9 cellular contexts compared by ENCODE assay signal in the genomic region with DNA sequence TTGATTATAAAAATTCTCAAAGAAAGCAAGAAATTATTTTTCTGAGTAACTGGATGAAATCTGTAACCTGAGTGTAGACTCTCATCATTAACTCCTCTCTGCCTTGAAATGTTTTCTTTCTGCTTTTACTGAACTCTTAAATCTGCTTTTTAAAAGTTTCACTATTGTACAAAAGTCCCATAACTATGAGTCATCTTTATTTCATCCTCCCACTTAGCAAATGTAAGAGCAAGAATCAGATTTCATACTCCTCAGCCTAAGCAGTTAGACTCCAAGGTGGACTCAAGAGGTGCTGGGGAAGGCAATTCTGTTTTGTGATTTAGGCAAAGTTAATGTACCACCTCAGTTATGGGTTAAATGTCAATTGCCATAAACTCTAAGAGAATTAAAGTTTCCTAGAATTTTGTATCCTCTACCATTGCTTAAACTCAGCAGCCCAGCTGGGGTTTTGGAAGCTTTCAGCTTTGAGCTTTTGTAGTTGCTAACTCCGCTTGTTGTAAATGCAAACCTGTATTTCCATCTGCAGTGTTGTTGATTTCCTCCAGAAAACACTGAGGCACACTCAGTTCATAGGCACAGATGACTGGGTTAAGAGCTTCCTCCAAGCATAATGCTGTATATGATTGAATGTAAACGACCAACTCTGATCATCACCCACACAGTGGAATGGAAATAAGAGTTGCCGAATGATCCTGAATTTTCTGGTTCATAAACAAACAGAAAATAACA.
DNase-seq lines count a peak whose midpoint lies in the region; ATAC-seq, FAIRE-seq and TF ChIP-seq lines count a peak whose summit lies in the region.
"Had no signal": no experiment of that assay in that cellular context is flagged by ENCODE, and none has a peak within 500 bp of the region (broad histone marks: within the 10 kb centered on the region; RNA-seq: fewer than 3 reads in every experiment).

No MANE protein-coding gene starts in this region.

- H3K18ac ChIP-seq in H1 (ENCODE audit: extremely low read depth, low read length), result no peak overlapping the region

- CTCF ChIA-PET in H1 (lab: Charles Lee; ENCODE audit: partially characterized antibody), result no interaction called here

- no peak overlapping the region for H3K56ac ChIP-seq in H1 (replicated peaks; ENCODE audit: insufficient read length, low read depth, low read length)

- WGBS in H1 (ENCODE audit: extremely low coverage in 1 of 2, insufficient coverage in 1 of 2, insufficient read length in 1 of 2, insufficient replicate concordance in 2 of 2, low coverage in 1 of 2, low lambda C conversion rate in 2 of 2, missing lambda C conversion rate in 1 of 2), 2 experiments, result 85% methylated on average over 3 of the region's 3 CpGs; no CpG with 5 or more reads in 1 of the 2 experiments
- 77 to 83% methylated on average over 3 of the region's 3 CpGs for WGBS in thyroid gland, 2 donors

- DNase-seq in ACHN, result peak; percentile 21
- DNase-seq in H1 (ENCODE audit: low read depth in 1 of 2, low spot score in 2 of 2), result no peak
- no peak for DNase-seq in NCI-H1048 (lab: John Stamatoyannopoulos, UW)
- no peak for DNase-seq in NCI-H2081 (lab: John Stamatoyannopoulos, UW)
- DNase-seq in thyroid gland, result no peak
- no peak for DNase-seq in midbrain (lab: John Stamatoyannopoulos, UW)
- DNase-seq: immature natural killer cell had no signal

- FAIRE-seq in H1 (lab: Jason Lieb, UNC), result no peak

- H2BK15ac ChIP-seq in H1 (ENCODE audit: low read length), result no peak overlapping the region

- no peak overlapping the region for H2BK5ac ChIP-seq in H1 (ENCODE audit: low read depth, low read length)

- H4K20me1 ChIP-seq in H1 (replicated peaks in 1 of 2; ENCODE audit: control insufficient read depth in 1 of 2, insufficient read depth in 2 of 2, low read length in 2 of 2), result no peaks in the 10 kb centered on the region

- H3K27ac ChIP-seq in H1 (ENCODE audit: low read depth, low read length), result no peak overlapping the region
- H3K27ac ChIP-seq in thyroid gland, result no peak overlapping the region

- H4K91ac ChIP-seq in H1 (replicated peaks; ENCODE audit: insufficient read length, low read length), result no peak overlapping the region

- H3K14ac ChIP-seq in H1 (ENCODE audit: insufficient read length), result no peak overlapping the region

- H3K23ac ChIP-seq in H1 (ENCODE audit: insufficient read length), result no peak overlapping the region

- no peaks in the 10 kb centered on the region for H3K4me1 ChIP-seq in H1 (replicated peaks in 1 of 4; ENCODE audit: control insufficient read depth in 3 of 4, insufficient read depth in 4 of 4, low read length in 3 of 4)
- H3K4me1 ChIP-seq in thyroid gland, result no peaks in the 10 kb centered on the region

- H2AK5ac ChIP-seq in H1 (ENCODE audit: low read depth, low read length), result no peak overlapping the region

- H3K4ac ChIP-seq in H1 (replicated peaks; ENCODE audit: insufficient read length, low read depth, low read length), result no peak overlapping the region

- H2AFZ ChIP-seq in H1 (ENCODE audit: low read length), result 0 out of 2 replicates have a peak overlapping the region, but pooled peaks have one; percentile 41

- no peak for TF ChIP-seq POLR2A in H1 (IDR thresholded peaks at IDR 0.05; ENCODE audit: control extremely low read depth in 1 of 2, low read depth in 2 of 2, low read length in 2 of 2)
- TF ChIP-seq POLR2A in thyroid gland (IDR thresholded peaks at IDR 0.05), result no peak

- H2BK120ac ChIP-seq in H1 (replicated peaks; ENCODE audit: low read depth, low read length), result no peak overlapping the region

- H2BK20ac ChIP-seq in H1 (ENCODE audit: low read length), result no peak overlapping the region

- intact Hi-C loops in thyroid gland (cut with DNase I), result no loop called here

- TF ChIP-seq EP300 in H1 (IDR thresholded peaks at IDR 0.05; ENCODE audit: borderline replicate concordance in 1 of 2, low read depth in 2 of 2, low read length in 2 of 2), result no peak

- POLR2A ChIA-PET in H1 (lab: Charles Lee; ENCODE audit: partially characterized antibody), result no interaction called here

- H4K5ac ChIP-seq in H1 (ENCODE audit: insufficient read length, low read depth, low read length), result no peak overlapping the region

- H3K9ac ChIP-seq in H1 (replicated peaks in 1 of 4; ENCODE audit: extremely low read depth in 1 of 4, low read depth in 3 of 4, low read length in 3 of 4), result no peak overlapping the region

- no peaks in the 10 kb centered on the region for H3K9me3 ChIP-seq in H1 (ENCODE audit: insufficient read depth in 2 of 2, low read depth in 1 of 2, low read length in 1 of 2)
- H3K9me3 ChIP-seq in thyroid gland, result no peaks in the 10 kb centered on the region

- H3K4me2 ChIP-seq in H1 (ENCODE audit: insufficient read depth in 1 of 2, low read depth in 2 of 2, low read length in 2 of 2), result no peak overlapping the region

- H3K36me3 ChIP-seq in H1 (ENCODE audit: control insufficient read depth in 2 of 4, insufficient read depth in 4 of 4, low read length in 3 of 4), result no peaks in the 10 kb centered on the region
- H3K36me3 ChIP-seq in thyroid gland, result no peaks in the 10 kb centered on the region

- no peaks in the 10 kb centered on the region for H3K79me2 ChIP-seq in H1 (ENCODE audit: control insufficient read depth in 1 of 2, insufficient read depth in 2 of 2, low read length in 2 of 2)

- H2BK12ac ChIP-seq in H1 (ENCODE audit: low read depth, low read length), result no peak overlapping the region

- H3K27me3 ChIP-seq in H1 (replicated peaks in 1 of 4; ENCODE audit: control insufficient read depth in 3 of 4, extremely low read depth in 1 of 4, insufficient read depth in 3 of 4, low read length in 3 of 4) (no peaks in the 10 kb centered on the region), thyroid gland (no peaks in the 10 kb centered on the region)

- ATAC-seq in GM18870 (IDR thresholded peaks at IDR 0.05; ENCODE audit: unreplicated experiment) (peak; percentile 76), HG03135 (IDR thresholded peaks at IDR 0.05; ENCODE audit: unreplicated experiment) (peak; percentile 73)

- H4K8ac ChIP-seq in H1 (ENCODE audit: extremely low read depth, insufficient read depth, low read length), result no peak overlapping the region

- H3K79me1 ChIP-seq in H1 (ENCODE audit: low read depth, low read length), result no peaks in the 10 kb centered on the region

- H3K4me3 ChIP-seq in H1 (ENCODE audit: extremely low read depth in 1 of 4, insufficient read depth in 2 of 4, low read depth in 3 of 4, low read length in 4 of 4), result no peak overlapping the region
- H3K4me3 ChIP-seq in thyroid gland (replicated peaks in 1 of 3), result no peak overlapping the region

- in situ Hi-C loops in ACHN (cut with HindIII; ENCODE audit: low pct_ligation_motif_present, low pct_unique_long_range_greater_than_20kb, low sequenced_read_pairs), result no loop called here

- H3K23me2 ChIP-seq in H1 (ENCODE audit: low read depth, low read length), result no peaks in the 10 kb centered on the region

- TF ChIP-seq CTCF in H1 (IDR thresholded peaks at IDR 0.05; ENCODE audit: control extremely low read depth in 1 of 3, insufficient read depth in 1 of 3, low read depth in 1 of 3, low read length in 3 of 3) (no peak), thyroid gland (IDR thresholded peaks at IDR 0.05) (no peak)

- no peak for TF ChIP-seq RAD21 in H1 (IDR thresholded peaks at IDR 0.05 in 1 of 2, conservative IDR thresholded peaks at IDR 0.05 in 1 of 2; ENCODE audit: low read depth in 2 of 2, low read length in 2 of 2)

TF ChIP-seq in H1, 55 proteins besides CTCF, POLR2A, EP300 and RAD21 (continues in another document):
- TF ChIP-seq SUZ12 (IDR thresholded peaks at IDR 0.05; ENCODE audit: low read length) (no peak), JUN (IDR thresholded peaks at IDR 0.05; ENCODE audit: low read depth, low read length) (no peak)
